Comparison of ENCODE assay signal across 1 cellular context in the genomic region with DNA sequence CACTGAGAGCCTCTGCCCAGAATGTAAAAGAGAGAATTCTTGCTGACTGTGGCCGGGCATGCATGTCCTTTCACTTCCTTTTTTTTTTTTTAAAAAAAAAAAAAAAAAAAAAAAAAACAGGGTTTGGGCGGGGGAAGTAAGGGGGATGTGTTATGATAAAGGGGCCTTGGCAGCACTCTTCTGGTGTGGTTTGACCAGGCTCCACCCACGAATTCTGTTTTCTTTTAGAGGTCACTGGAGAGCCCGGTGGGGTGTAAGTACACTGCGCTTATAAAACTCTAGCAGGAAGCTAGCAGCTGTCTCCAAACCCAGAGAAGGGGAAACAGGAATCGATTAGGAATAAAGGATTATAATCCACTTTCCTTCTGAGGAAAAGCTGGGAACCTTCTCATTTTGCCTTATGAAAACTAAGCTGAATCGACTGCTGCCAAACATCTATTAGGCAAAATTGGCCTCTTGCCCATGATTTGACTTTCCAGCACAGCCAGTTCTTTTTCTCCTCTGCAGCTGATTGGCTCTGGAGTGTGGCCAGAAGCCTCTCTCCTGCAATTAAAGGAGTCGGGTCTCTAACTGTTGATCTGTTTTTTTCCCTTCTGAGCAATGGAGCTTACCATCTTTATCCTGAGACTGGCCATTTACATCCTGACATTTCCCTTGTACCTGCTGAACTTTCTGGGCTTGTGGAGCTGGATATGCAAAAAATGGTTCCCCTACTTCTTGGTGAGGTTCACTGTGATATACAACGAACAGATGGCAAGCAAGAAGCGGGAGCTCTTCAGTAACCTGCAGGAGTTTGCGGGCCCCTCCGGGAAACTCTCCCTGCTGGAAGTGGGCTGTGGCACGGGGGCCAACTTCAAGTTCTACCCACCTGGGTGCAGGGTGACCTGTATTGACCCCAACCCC.
TF ChIP-seq lines count a peak whose summit lies in the region.

No MANE protein-coding gene starts in this region.

TF ChIP-seq in K562, 482 proteins besides CTCF, POLR2A, EP300 and RAD21 (continued from another document and continues in another):
- no peak for TF ChIP-seq KLF16 (IDR thresholded peaks at IDR 0.05)
- TF ChIP-seq ZBTB40 (IDR thresholded peaks at IDR 0.05): no peak
- TF ChIP-seq ZBTB40 (CRISPR knock-in tag; IDR thresholded peaks at IDR 0.05): no peak
- TF ChIP-seq SRSF1 (IDR thresholded peaks at IDR 0.05; ENCODE audit: low read depth, low read length): no peak
- no peak; the same call in 1 of the 2 replicates for TF ChIP-seq MTA3 (IDR thresholded peaks at IDR 0.05; ENCODE audit: borderline replicate concordance)
- no peak for TF ChIP-seq CCAR2 (IDR thresholded peaks at IDR 0.05; ENCODE audit: low read depth, low read length)
- no peak for TF ChIP-seq BDP1 (IDR thresholded peaks at IDR 0.05; ENCODE audit: insufficient read depth, insufficient read length)
- TF ChIP-seq ZNF766 (CRISPR knock-in tag; conservative IDR thresholded peaks at IDR 0.05): no peak
- peak; percentile 50 for TF ChIP-seq RBBP5 (IDR thresholded peaks at IDR 0.05; ENCODE audit: borderline replicate concordance, insufficient read depth, low read length, poor library complexity, severe bottlenecking)
- no peak for TF ChIP-seq RFX7 (CRISPR knock-in tag; IDR thresholded peaks at IDR 0.05)
- peak; percentile 62; the same call in 1 of the 2 replicates for TF ChIP-seq ZBTB7A (IDR thresholded peaks at IDR 0.05; ENCODE audit: borderline replicate concordance, control insufficient read depth, low read depth, low read length)
- TF ChIP-seq ZFP1 (CRISPR knock-in tag; IDR thresholded peaks at IDR 0.05): no peak
- TF ChIP-seq ZNF212 (CRISPR knock-in tag; IDR thresholded peaks at IDR 0.05): no peak
- no peak for TF ChIP-seq ZFX (CRISPR knock-in tag; IDR thresholded peaks at IDR 0.05)
- TF ChIP-seq ETV1 (tag; conservative IDR thresholded peaks at IDR 0.05; ENCODE audit: low read depth): 0 out of 2 replicates have a peak, but pooled peaks have one; percentile 23
- no peak for TF ChIP-seq ZNF717 (CRISPR knock-in tag; IDR thresholded peaks at IDR 0.05)
- TF ChIP-seq HNRNPL (IDR thresholded peaks at IDR 0.05; ENCODE audit: low read depth, low read length): no peak
- no peak for TF ChIP-seq ZKSCAN3 (CRISPR knock-in tag; IDR thresholded peaks at IDR 0.05)
- no peak for TF ChIP-seq PPARD (CRISPR knock-in tag; IDR thresholded peaks at IDR 0.05)
- TF ChIP-seq ERF (CRISPR knock-in tag; IDR thresholded peaks at IDR 0.05): no peak
- TF ChIP-seq EWSR1 (IDR thresholded peaks at IDR 0.05; ENCODE audit: borderline replicate concordance, low read depth, partially characterized antibody): no peak
- TF ChIP-seq ZNF124 (CRISPR knock-in tag; IDR thresholded peaks at IDR 0.05): no peak
- no peak for TF ChIP-seq ZNF174 (CRISPR knock-in tag; IDR thresholded peaks at IDR 0.05)
- TF ChIP-seq CBFA2T3 (IDR thresholded peaks at IDR 0.05): peak; percentile 2; the same call in 1 of the 2 replicates
- peak; percentile 28 for TF ChIP-seq TBP (optimal IDR thresholded peaks at IDR 0.05; ENCODE audit: low read depth, low read length)
- no peak for TF ChIP-seq ZNF444 (CRISPR knock-in tag; IDR thresholded peaks at IDR 0.05)
- no peak for TF ChIP-seq PKNOX1 (IDR thresholded peaks at IDR 0.05)
- TF ChIP-seq HDAC2 (IDR thresholded peaks at IDR 0.05): peak; percentile 33; the same call in 1 of the 2 replicates
- no peak for TF ChIP-seq ZFP36 (IDR thresholded peaks at IDR 0.05; ENCODE audit: low read depth, low read length, partially characterized antibody)
- no peak for TF ChIP-seq MEIS2 (IDR thresholded peaks at IDR 0.05; ENCODE audit: partially characterized antibody)
- TF ChIP-seq, protein P1, sequence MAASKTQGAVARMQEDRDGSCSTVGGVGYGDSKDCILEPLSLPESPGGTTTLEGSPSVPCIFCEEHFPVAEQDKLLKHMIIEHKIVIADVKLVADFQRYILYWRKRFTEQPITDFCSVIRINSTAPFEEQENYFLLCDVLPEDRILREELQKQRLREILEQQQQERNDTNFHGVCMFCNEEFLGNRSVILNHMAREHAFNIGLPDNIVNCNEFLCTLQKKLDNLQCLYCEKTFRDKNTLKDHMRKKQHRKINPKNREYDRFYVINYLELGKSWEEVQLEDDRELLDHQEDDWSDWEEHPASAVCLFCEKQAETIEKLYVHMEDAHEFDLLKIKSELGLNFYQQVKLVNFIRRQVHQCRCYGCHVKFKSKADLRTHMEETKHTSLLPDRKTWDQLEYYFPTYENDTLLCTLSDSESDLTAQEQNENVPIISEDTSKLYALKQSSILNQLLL (CRISPR knock-in tag; IDR thresholded peaks at IDR 0.05; ENCODE audit: borderline replicate concordance): no peak
- TF ChIP-seq, protein P2, sequence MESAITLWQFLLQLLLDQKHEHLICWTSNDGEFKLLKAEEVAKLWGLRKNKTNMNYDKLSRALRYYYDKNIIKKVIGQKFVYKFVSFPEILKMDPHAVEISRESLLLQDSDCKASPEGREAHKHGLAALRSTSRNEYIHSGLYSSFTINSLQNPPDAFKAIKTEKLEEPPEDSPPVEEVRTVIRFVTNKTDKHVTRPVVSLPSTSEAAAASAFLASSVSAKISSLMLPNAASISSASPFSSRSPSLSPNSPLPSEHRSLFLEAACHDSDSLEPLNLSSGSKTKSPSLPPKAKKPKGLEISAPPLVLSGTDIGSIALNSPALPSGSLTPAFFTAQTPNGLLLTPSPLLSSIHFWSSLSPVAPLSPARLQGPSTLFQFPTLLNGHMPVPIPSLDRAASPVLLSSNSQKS (CRISPR knock-in tag; IDR thresholded peaks at IDR 0.05): no peak
- TF ChIP-seq USF2 (CRISPR knock-in tag; IDR thresholded peaks at IDR 0.05): no peak
- TF ChIP-seq, protein P3, sequence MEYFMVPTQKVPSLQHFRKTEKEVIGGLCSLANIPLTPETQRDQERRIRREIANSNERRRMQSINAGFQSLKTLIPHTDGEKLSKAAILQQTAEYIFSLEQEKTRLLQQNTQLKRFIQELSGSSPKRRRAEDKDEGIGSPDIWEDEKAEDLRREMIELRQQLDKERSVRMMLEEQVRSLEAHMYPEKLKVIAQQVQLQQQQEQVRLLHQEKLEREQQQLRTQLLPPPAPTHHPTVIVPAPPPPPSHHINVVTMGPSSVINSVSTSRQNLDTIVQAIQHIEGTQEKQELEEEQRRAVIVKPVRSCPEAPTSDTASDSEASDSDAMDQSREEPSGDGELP (CRISPR knock-in tag; IDR thresholded peaks at IDR 0.05; ENCODE audit: borderline replicate concordance): no peak; the same call in 1 of the 2 replicates
- TF ChIP-seq PRPF4 (IDR thresholded peaks at IDR 0.05; ENCODE audit: insufficient read depth, low read depth, low read length, poor library complexity, severe bottlenecking): no peak
- TF ChIP-seq, protein P4, sequence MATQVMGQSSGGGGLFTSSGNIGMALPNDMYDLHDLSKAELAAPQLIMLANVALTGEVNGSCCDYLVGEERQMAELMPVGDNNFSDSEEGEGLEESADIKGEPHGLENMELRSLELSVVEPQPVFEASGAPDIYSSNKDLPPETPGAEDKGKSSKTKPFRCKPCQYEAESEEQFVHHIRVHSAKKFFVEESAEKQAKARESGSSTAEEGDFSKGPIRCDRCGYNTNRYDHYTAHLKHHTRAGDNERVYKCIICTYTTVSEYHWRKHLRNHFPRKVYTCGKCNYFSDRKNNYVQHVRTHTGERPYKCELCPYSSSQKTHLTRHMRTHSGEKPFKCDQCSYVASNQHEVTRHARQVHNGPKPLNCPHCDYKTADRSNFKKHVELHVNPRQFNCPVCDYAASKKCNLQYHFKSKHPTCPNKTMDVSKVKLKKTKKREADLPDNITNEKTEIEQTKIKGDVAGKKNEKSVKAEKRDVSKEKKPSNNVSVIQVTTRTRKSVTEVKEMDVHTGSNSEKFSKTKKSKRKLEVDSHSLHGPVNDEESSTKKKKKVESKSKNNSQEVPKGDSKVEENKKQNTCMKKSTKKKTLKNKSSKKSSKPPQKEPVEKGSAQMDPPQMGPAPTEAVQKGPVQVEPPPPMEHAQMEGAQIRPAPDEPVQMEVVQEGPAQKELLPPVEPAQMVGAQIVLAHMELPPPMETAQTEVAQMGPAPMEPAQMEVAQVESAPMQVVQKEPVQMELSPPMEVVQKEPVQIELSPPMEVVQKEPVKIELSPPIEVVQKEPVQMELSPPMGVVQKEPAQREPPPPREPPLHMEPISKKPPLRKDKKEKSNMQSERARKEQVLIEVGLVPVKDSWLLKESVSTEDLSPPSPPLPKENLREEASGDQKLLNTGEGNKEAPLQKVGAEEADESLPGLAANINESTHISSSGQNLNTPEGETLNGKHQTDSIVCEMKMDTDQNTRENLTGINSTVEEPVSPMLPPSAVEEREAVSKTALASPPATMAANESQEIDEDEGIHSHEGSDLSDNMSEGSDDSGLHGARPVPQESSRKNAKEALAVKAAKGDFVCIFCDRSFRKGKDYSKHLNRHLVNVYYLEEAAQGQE (CRISPR knock-in tag; IDR thresholded peaks at IDR 0.05; ENCODE audit: low read depth): no peak
- TF ChIP-seq ZNF77 (CRISPR knock-in tag; IDR thresholded peaks at IDR 0.05): no peak
- TF ChIP-seq, protein P5, sequence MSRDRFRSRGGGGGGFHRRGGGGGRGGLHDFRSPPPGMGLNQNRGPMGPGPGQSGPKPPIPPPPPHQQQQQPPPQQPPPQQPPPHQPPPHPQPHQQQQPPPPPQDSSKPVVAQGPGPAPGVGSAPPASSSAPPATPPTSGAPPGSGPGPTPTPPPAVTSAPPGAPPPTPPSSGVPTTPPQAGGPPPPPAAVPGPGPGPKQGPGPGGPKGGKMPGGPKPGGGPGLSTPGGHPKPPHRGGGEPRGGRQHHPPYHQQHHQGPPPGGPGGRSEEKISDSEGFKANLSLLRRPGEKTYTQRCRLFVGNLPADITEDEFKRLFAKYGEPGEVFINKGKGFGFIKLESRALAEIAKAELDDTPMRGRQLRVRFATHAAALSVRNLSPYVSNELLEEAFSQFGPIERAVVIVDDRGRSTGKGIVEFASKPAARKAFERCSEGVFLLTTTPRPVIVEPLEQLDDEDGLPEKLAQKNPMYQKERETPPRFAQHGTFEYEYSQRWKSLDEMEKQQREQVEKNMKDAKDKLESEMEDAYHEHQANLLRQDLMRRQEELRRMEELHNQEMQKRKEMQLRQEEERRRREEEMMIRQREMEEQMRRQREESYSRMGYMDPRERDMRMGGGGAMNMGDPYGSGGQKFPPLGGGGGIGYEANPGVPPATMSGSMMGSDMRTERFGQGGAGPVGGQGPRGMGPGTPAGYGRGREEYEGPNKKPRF (IDR thresholded peaks at IDR 0.05; ENCODE audit: low read depth, low read length): no peak
